Comparison of ENCODE assay signal across 13 cellular contexts in genomic region chr17:80870401-80870800, GRCh38.
DNase-seq lines count a peak whose midpoint lies in the region; ATAC-seq and TF ChIP-seq lines count a peak whose summit lies in the region.
"Had no signal": no experiment of that assay in that cellular context is flagged by ENCODE, and none has a peak within 500 bp of the region (broad histone marks: within the 10 kb centered on the region; RNA-seq: fewer than 3 reads in every experiment).

No MANE protein-coding gene starts in this region.

- no peak overlapping the region for H3K4me3 ChIP-seq in NB4 (ENCODE audit: low read depth, low read length)
- no peak overlapping the region for H3K4me3 ChIP-seq in sigmoid colon
- no peak overlapping the region for H3K4me3 ChIP-seq in transverse colon
- H3K4me3 ChIP-seq: upper lobe of left lung had no signal

- H3K9me3 ChIP-seq in sigmoid colon (no peaks in the 10 kb centered on the region), transverse colon (no peaks in the 10 kb centered on the region)
- H3K9me3 ChIP-seq: upper lobe of left lung had no signal

- H3K4me1 ChIP-seq in sigmoid colon (peaks cover 0 to 4% (median 2%) of the 10 kb centered on the region in 4 donors), transverse colon (no peaks in the 10 kb centered on the region)

- H3K36me3 ChIP-seq in sigmoid colon = peaks cover 0 to 10% (median 0%) of the 10 kb centered on the region in 4 donors
- H3K36me3 ChIP-seq in transverse colon = no peaks in the 10 kb centered on the region

- peaks cover 25 to 52% of the 10 kb centered on the region in 2 donors for H3K36me3 Mint-ChIP-seq in activated naive CD4-positive, alpha-beta T cell treated with anti-CD3 and anti-CD28 coated beads, Interleukin-2, amount 50 U/mL, for 72 hours

- TF ChIP-seq POLR2A in NB4 (IDR thresholded peaks at IDR 0.05; ENCODE audit: extremely low read depth, insufficient read length) (no peak), sigmoid colon (IDR thresholded peaks at IDR 0.05) (no peak), transverse colon (IDR thresholded peaks at IDR 0.05) (no peak)

- 60 to 81% methylated on average over 8 of the region's 8 CpGs for WGBS in sigmoid colon, 2 donors
- 84 to 85% methylated on average over 8 of the region's 8 CpGs for WGBS in transverse colon (ENCODE audit: low coverage in 1 of 2), 2 donors

- H3K27me3 ChIP-seq in sigmoid colon (no peaks in the 10 kb centered on the region), transverse colon (no peaks in the 10 kb centered on the region)
- H3K27me3 ChIP-seq: upper lobe of left lung had no signal

- no peak for TF ChIP-seq CTCF in NB4 (IDR thresholded peaks at IDR 0.05; ENCODE audit: low read depth, low read length)
- no peak for TF ChIP-seq CTCF in sigmoid colon (IDR thresholded peaks at IDR 0.05)
- no peak for TF ChIP-seq CTCF in transverse colon (IDR thresholded peaks at IDR 0.05)

- peak overlapping the region; percentile 12 to 93 for H3K27ac Mint-ChIP-seq in activated naive CD4-positive, alpha-beta T cell treated with anti-CD3 and anti-CD28 coated beads, Interleukin-2, amount 50 U/mL, for 72 hours

- no peak for TF ChIP-seq EP300 in sigmoid colon (IDR thresholded peaks at IDR 0.05)
- TF ChIP-seq EP300 in transverse colon (IDR thresholded peaks at IDR 0.05; ENCODE audit: low read depth) = no peak

- peak; percentile 36 to 39 for DNase-seq in activated CD4-positive, alpha-beta T cell treated with anti-CD3 and anti-CD28 coated beads for 4 hours
- no peak for DNase-seq in activated CD4-positive, alpha-beta T cell treated with anti-CD3 and anti-CD28 coated beads, Interleukin-2, amount 50 U/mL, for 1 hour
- DNase-seq in NB4 (ENCODE audit: low read depth) (peak; percentile 48), sigmoid colon (peak; percentile 24), SK-N-DZ (ENCODE audit: low spot score) (no peak), transverse colon (no peak)
- no peak for DNase-seq in activated naive CD4-positive, alpha-beta T cell treated with anti-CD3 and anti-CD28 coated beads, Interleukin-2, amount 50 U/mL, for 72 hours (ENCODE audit: low spot score in 2 of 2)
- DNase-seq: ACHN, NCI-H345, T1000, upper lobe of left lung had no signal

- in situ Hi-C loops in transverse colon (cut with MboI; ENCODE audit: low pct_ligation_motif_present in 1 of 4, low pct_unique_long_range_greater_than_20kb in 1 of 4, low sequenced_read_pairs in 3 of 4) = loop anchor here in 1 of 4 donors (25.0 kb wide), 1 partner anchor 433 kb away; no protein-coding TSS in a partner anchor

- intact Hi-C loops in sigmoid colon (cut with DNase I) (no loop called here), transverse colon (cut with DNase I; ENCODE audit: low total_unique reads) (loop anchor here (1.0 kb wide), 1 partner anchor 27 kb away; no protein-coding TSS in a partner anchor)

- H3K9me3 Mint-ChIP-seq in activated naive CD4-positive, alpha-beta T cell treated with anti-CD3 and anti-CD28 coated beads, Interleukin-2, amount 50 U/mL, for 72 hours = no peaks in the 10 kb centered on the region

- ATAC-seq in activated naive CD4-positive, alpha-beta T cell treated with anti-CD3 and anti-CD28 coated beads, Interleukin-2, amount 50 U/mL, for 72 hours = peak; percentile 75 to 78
- no peak for ATAC-seq in GM18870 (IDR thresholded peaks at IDR 0.05; ENCODE audit: unreplicated experiment)
- ATAC-seq: Panc1 had no signal

- H3K27ac ChIP-seq in sigmoid colon (no peak overlapping the region), transverse colon (no peak overlapping the region)
- H3K27ac ChIP-seq: upper lobe of left lung had no signal

Comparison
In these comparisons a context has a peak if more than half of its experiments do, and no peak if none do; other contexts are left out.
1. DNase-seq: peak in activated CD4-positive, alpha-beta T cell treated with anti-CD3 and anti-CD28 coated beads for 4 hours (2 of 2), NB4 (single experiment) and sigmoid colon (single experiment); none in activated CD4-positive, alpha-beta T cell treated with anti-CD3 and anti-CD28 coated beads, Interleukin-2, amount 50 U/mL, for 1 hour (single experiment), activated naive CD4-positive, alpha-beta T cell treated with anti-CD3 and anti-CD28 coated beads, Interleukin-2, amount 50 U/mL, for 72 hours (0 of 2), SK-N-DZ (single experiment) and transverse colon (single experiment).